1 cellular context compared by ENCODE assay signal in genomic region chr14:95535226-95536021, GRCh38.
TF ChIP-seq lines count a peak whose summit lies in the region.

No MANE protein-coding gene starts in this region.

TF ChIP-seq in HepG2, 621 proteins besides CTCF, POLR2A, EP300 and RAD21 (continued from another document and continues in another):
- TF ChIP-seq PRDM10 (CRISPR knock-in tag; IDR thresholded peaks at IDR 0.05; ENCODE audit: low read depth): no peak
- no peak for TF ChIP-seq SRSF9 (IDR thresholded peaks at IDR 0.05; ENCODE audit: borderline replicate concordance, insufficient read depth, low read depth, low read length, poor library complexity, severe bottlenecking)
- no peak for TF ChIP-seq TP53 (CRISPR knock-in tag; conservative IDR thresholded peaks at IDR 0.05)
- 0 out of 2 replicates have a peak, but pooled peaks have one; percentile 30 for TF ChIP-seq ZNF687 (CRISPR knock-in tag; IDR thresholded peaks at IDR 0.05)
- 0 out of 2 replicates have a peak, but pooled peaks have one; percentile 34 for TF ChIP-seq IRF9 (CRISPR knock-in tag; IDR thresholded peaks at IDR 0.05; ENCODE audit: borderline replicate concordance)
- TF ChIP-seq SNAPC4 (CRISPR knock-in tag; IDR thresholded peaks at IDR 0.05): 0 out of 2 replicates have a peak, but pooled peaks have one; percentile 66
- no peak for TF ChIP-seq SOX6 (IDR thresholded peaks at IDR 0.05)
- TF ChIP-seq SOX6 (CRISPR knock-in tag; IDR thresholded peaks at IDR 0.05): no peak
- no peak for TF ChIP-seq TEAD3 (CRISPR knock-in tag; optimal IDR thresholded peaks at IDR 0.05; ENCODE audit: borderline replicate concordance)
- no peak for TF ChIP-seq AFF4 (CRISPR knock-in tag; IDR thresholded peaks at IDR 0.05)
- TF ChIP-seq MXI1 (IDR thresholded peaks at IDR 0.05; ENCODE audit: borderline replicate concordance, low read depth, low read length): no peak
- TF ChIP-seq TBX2 (CRISPR knock-in tag; IDR thresholded peaks at IDR 0.05; ENCODE audit: borderline replicate concordance): peak; percentile 6; the same call in 1 of the 2 replicates
- TF ChIP-seq ARHGAP35 (CRISPR knock-in tag; IDR thresholded peaks at IDR 0.05; ENCODE audit: borderline replicate concordance): 0 out of 2 replicates have a peak, but pooled peaks have one; percentile 20
- TF ChIP-seq KLF13 (CRISPR knock-in tag; IDR thresholded peaks at IDR 0.05): no peak
- no peak for TF ChIP-seq TFDP2 (CRISPR knock-in tag; IDR thresholded peaks at IDR 0.05)
- no peak for TF ChIP-seq DMAP1 (CRISPR knock-in tag; IDR thresholded peaks at IDR 0.05)
- TF ChIP-seq AGO1 (IDR thresholded peaks at IDR 0.05; ENCODE audit: low read depth, low read length, poor library complexity, severe bottlenecking): peak; percentile 5
- TF ChIP-seq KAT8 (CRISPR knock-in tag; IDR thresholded peaks at IDR 0.05): no peak
- no peak for TF ChIP-seq RORA (CRISPR knock-in tag; IDR thresholded peaks at IDR 0.05)
- TF ChIP-seq ZNF383 (CRISPR knock-in tag; IDR thresholded peaks at IDR 0.05; ENCODE audit: borderline replicate concordance): no peak
